Comparison of ENCODE assay signal across 16 cellular contexts in genomic region chr3:106086636-106087035, GRCh38.
DNase-seq lines count a peak whose midpoint lies in the region; ATAC-seq, FAIRE-seq and TF ChIP-seq lines count a peak whose summit lies in the region.
"Had no signal": no experiment of that assay in that cellular context is flagged by ENCODE, and none has a peak within 500 bp of the region (broad histone marks: within the 10 kb centered on the region; RNA-seq: fewer than 3 reads in every experiment).

No MANE protein-coding gene starts in this region.

- DNase-seq in activated naive CD8-positive, alpha-beta T cell treated with anti-CD3 and anti-CD28 coated beads, Interleukin-2, amount 50 U/mL, for 24 hours: no peak
- no peak for DNase-seq in activated naive CD8-positive, alpha-beta T cell treated with anti-CD3 and anti-CD28 coated beads for 36 hours
- DNase-seq in M059J (ENCODE audit: low read depth) (peak; percentile 48), astrocyte (ENCODE audit: low read depth) (no peak), kidney tubule cell (ENCODE audit: low spot score) (peak; percentile 80), left lobe of liver (ENCODE audit: low spot score) (no peak), NCI-H510A (lab: John Stamatoyannopoulos, UW) (no peak), DMS114 treated with DMSO at 0.1 percent for 48 hours (lab: John Stamatoyannopoulos, UW; ENCODE audit: unreplicated experiment) (no peak)
- DNase-seq: Calu3; CD4-positive, CD25-positive, alpha-beta regulatory T cell; NCI-H1105 treated with DMSO at 0.1 percent for 48 hours; NCI-H187; NCI-H446 treated with DMSO at 0.1 percent for 48 hours; NCI-H82; Peyer's patch had no signal

- H3K9me3 ChIP-seq in astrocyte (ENCODE audit: insufficient read depth, low read depth, low read length): no peaks in the 10 kb centered on the region
- H3K9me3 ChIP-seq: Peyer's patch had no signal

- no peak for FAIRE-seq in astrocyte (lab: Jason Lieb, UNC)
- FAIRE-seq: H1 had no signal

- no peaks in the 10 kb centered on the region for H3K36me3 Mint-ChIP-seq in activated naive CD8-positive, alpha-beta T cell treated with anti-CD3 and anti-CD28 coated beads, Interleukin-2, amount 50 U/mL, for 24 hours (ENCODE audit: low read depth)
- peaks cover 4% of the 10 kb centered on the region for H3K36me3 Mint-ChIP-seq in activated naive CD8-positive, alpha-beta T cell treated with anti-CD3 and anti-CD28 coated beads for 36 hours
- no peaks in the 10 kb centered on the region for H3K36me3 Mint-ChIP-seq in astrocyte (ENCODE audit: low read depth, unreplicated experiment)
- H3K36me3 Mint-ChIP-seq: CD4-positive, CD25-positive, alpha-beta regulatory T cell had no signal

- no peak overlapping the region for H3K27ac ChIP-seq in astrocyte (ENCODE audit: low read depth, low read length)
- H3K27ac ChIP-seq: Peyer's patch had no signal

- peaks cover 24% of the 10 kb centered on the region for H3K4me1 Mint-ChIP-seq in activated naive CD8-positive, alpha-beta T cell treated with anti-CD3 and anti-CD28 coated beads, Interleukin-2, amount 50 U/mL, for 24 hours
- H3K4me1 Mint-ChIP-seq in activated naive CD8-positive, alpha-beta T cell treated with anti-CD3 and anti-CD28 coated beads for 36 hours: peaks cover 16% of the 10 kb centered on the region
- peaks cover 1% of the 10 kb centered on the region for H3K4me1 Mint-ChIP-seq in astrocyte (ENCODE audit: low read depth, unreplicated experiment)

- no peak overlapping the region for H3K4me3 Mint-ChIP-seq in activated naive CD8-positive, alpha-beta T cell treated with anti-CD3 and anti-CD28 coated beads, Interleukin-2, amount 50 U/mL, for 24 hours
- no peak overlapping the region for H3K4me3 Mint-ChIP-seq in activated naive CD8-positive, alpha-beta T cell treated with anti-CD3 and anti-CD28 coated beads for 36 hours
- H3K4me3 Mint-ChIP-seq in astrocyte (ENCODE audit: unreplicated experiment): no peak overlapping the region
- H3K4me3 Mint-ChIP-seq: CD4-positive, CD25-positive, alpha-beta regulatory T cell had no signal

- no peaks in the 10 kb centered on the region for H4K20me1 ChIP-seq in astrocyte (ENCODE audit: insufficient read depth, low read length)

- peaks cover 10% of the 10 kb centered on the region for H3K9me3 Mint-ChIP-seq in activated naive CD8-positive, alpha-beta T cell treated with anti-CD3 and anti-CD28 coated beads, Interleukin-2, amount 50 U/mL, for 24 hours
- H3K9me3 Mint-ChIP-seq in activated naive CD8-positive, alpha-beta T cell treated with anti-CD3 and anti-CD28 coated beads for 36 hours: peaks cover 1% of the 10 kb centered on the region
- no peaks in the 10 kb centered on the region for H3K9me3 Mint-ChIP-seq in astrocyte (ENCODE audit: unreplicated experiment)

- H3K27me3 ChIP-seq in astrocyte (ENCODE audit: insufficient read depth, low read length): no peaks in the 10 kb centered on the region
- H3K27me3 ChIP-seq: Peyer's patch had no signal

- no peaks in the 10 kb centered on the region for H3K79me2 ChIP-seq in astrocyte (ENCODE audit: insufficient read depth, low read length)

- H3K27me3 Mint-ChIP-seq in activated naive CD8-positive, alpha-beta T cell treated with anti-CD3 and anti-CD28 coated beads, Interleukin-2, amount 50 U/mL, for 24 hours: no peaks in the 10 kb centered on the region
- no peaks in the 10 kb centered on the region for H3K27me3 Mint-ChIP-seq in activated naive CD8-positive, alpha-beta T cell treated with anti-CD3 and anti-CD28 coated beads for 36 hours
- no peaks in the 10 kb centered on the region for H3K27me3 Mint-ChIP-seq in astrocyte (ENCODE audit: low read depth, unreplicated experiment)
- H3K27me3 Mint-ChIP-seq: CD4-positive, CD25-positive, alpha-beta regulatory T cell had no signal

- no peaks in the 10 kb centered on the region for H3K4me1 ChIP-seq in astrocyte (ENCODE audit: insufficient read depth, low read length)
- H3K4me1 ChIP-seq: Peyer's patch had no signal

- H3K27ac Mint-ChIP-seq in activated naive CD8-positive, alpha-beta T cell treated with anti-CD3 and anti-CD28 coated beads, Interleukin-2, amount 50 U/mL, for 24 hours: peak overlapping the region; percentile 47
- H3K27ac Mint-ChIP-seq in activated naive CD8-positive, alpha-beta T cell treated with anti-CD3 and anti-CD28 coated beads for 36 hours: no peak overlapping the region
- H3K27ac Mint-ChIP-seq in astrocyte (ENCODE audit: unreplicated experiment): peak overlapping the region; percentile 26
- H3K27ac Mint-ChIP-seq: CD4-positive, CD25-positive, alpha-beta regulatory T cell had no signal

- H3K36me3 ChIP-seq in astrocyte (ENCODE audit: insufficient read depth, low read length): no peaks in the 10 kb centered on the region
- H3K36me3 ChIP-seq: Peyer's patch had no signal

- TF ChIP-seq CTCF in astrocyte (IDR thresholded peaks at IDR 0.05; ENCODE audit: insufficient read depth, low read depth, low read length): no peak

- no peak for ATAC-seq in activated naive CD8-positive, alpha-beta T cell treated with anti-CD3 and anti-CD28 coated beads, Interleukin-2, amount 50 U/mL, for 24 hours
- no peak for ATAC-seq in left lobe of liver

- no peak overlapping the region for H3K4me3 ChIP-seq in astrocyte (ENCODE audit: insufficient read depth, low read depth, low read length)
- H3K4me3 ChIP-seq: Peyer's patch had no signal

- no peak overlapping the region for H2AFZ ChIP-seq in astrocyte (ENCODE audit: low read depth, low read length)

- H3K4me2 ChIP-seq in astrocyte (ENCODE audit: low read length): no peak overlapping the region

- H3K9ac ChIP-seq in astrocyte (ENCODE audit: low read length): no peak overlapping the region

Comparison
In these comparisons a context has a peak if more than half of its experiments do, and no peak if none do; other contexts are left out.
1. DNase-seq: peak in M059J (single experiment) and kidney tubule cell (single experiment); none in activated naive CD8-positive, alpha-beta T cell treated with anti-CD3 and anti-CD28 coated beads, Interleukin-2, amount 50 U/mL, for 24 hours (single experiment), activated naive CD8-positive, alpha-beta T cell treated with anti-CD3 and anti-CD28 coated beads for 36 hours (single experiment), astrocyte (single experiment), left lobe of liver (single experiment), NCI-H510A (single experiment) and DMS114 treated with DMSO at 0.1 percent for 48 hours (single experiment).